13 cellular contexts compared by ENCODE assay signal in genomic region chr1:24767351-24767750, GRCh38.
"Had no signal": no experiment of that assay in that cellular context is flagged by ENCODE, and none has a peak within 500 bp of the region (broad histone marks: within the 10 kb centered on the region; RNA-seq: fewer than 3 reads in every experiment).

No MANE protein-coding gene starts in this region.

- H3K9me3 Mint-ChIP-seq: activated naive CD4-positive, alpha-beta T cell treated with anti-CD3 and anti-CD28 coated beads for 36 hours; central memory CD8-positive, alpha-beta T cell; dendritic cell treated with granulocyte-macrophage colony-stimulating factor and Interleukin-4, amounts not matched to agents 40 ng/mL and 50 ng/mL, for 4 days; immature natural killer cell; memory B cell; natural killer cell; stimulated activated naive CD8-positive, alpha-beta T cell treated with anti-CD3 and anti-CD28 coated beads, Interleukin-15, amount 100 ng/mL, for 72 hours had no signal

- H3K9me3 ChIP-seq: testis had no signal

- H3K4me3 ChIP-seq: testis had no signal

- H3K27ac ChIP-seq: testis had no signal

- H3K4me1 Mint-ChIP-seq: central memory CD8-positive, alpha-beta T cell; immature natural killer cell; natural killer cell had no signal

- H3K27me3 Mint-ChIP-seq: central memory CD8-positive, alpha-beta T cell; dendritic cell treated with granulocyte-macrophage colony-stimulating factor and Interleukin-4, amounts not matched to agents 40 ng/mL and 50 ng/mL, for 4 days; memory B cell; stimulated activated naive CD8-positive, alpha-beta T cell treated with anti-CD3 and anti-CD28 coated beads, Interleukin-15, amount 100 ng/mL, for 72 hours had no signal

- H3K27ac Mint-ChIP-seq: activated naive CD4-positive, alpha-beta T cell treated with anti-CD3 and anti-CD28 coated beads for 36 hours; dendritic cell treated with granulocyte-macrophage colony-stimulating factor and Interleukin-4, amounts not matched to agents 40 ng/mL and 50 ng/mL, for 4 days; immature natural killer cell; memory B cell; natural killer cell had no signal

- FAIRE-seq: urothelium cell line had no signal

- DNase-seq: activated CD4-positive, alpha-beta T cell treated with anti-CD3 and anti-CD28 coated beads for 48 hours; activated naive CD4-positive, alpha-beta T cell treated with anti-CD3 and anti-CD28 coated beads for 36 hours; immature natural killer cell; left colon; natural killer cell; nucleus accumbens; stimulated activated CD4-positive, alpha-beta T cell treated with anti-CD3 and anti-CD28 coated beads, Interleukin-4, amount 100 ng/mL, for 24 hours; stimulated activated naive CD8-positive, alpha-beta T cell treated with anti-CD3 and anti-CD28 coated beads, Interleukin-15, amount 100 ng/mL, for 72 hours; testis had no signal

- H3K36me3 Mint-ChIP-seq: immature natural killer cell, memory B cell, natural killer cell had no signal

- H3K4me3 Mint-ChIP-seq: activated naive CD4-positive, alpha-beta T cell treated with anti-CD3 and anti-CD28 coated beads for 36 hours; central memory CD8-positive, alpha-beta T cell; dendritic cell treated with granulocyte-macrophage colony-stimulating factor and Interleukin-4, amounts not matched to agents 40 ng/mL and 50 ng/mL, for 4 days; immature natural killer cell; memory B cell; natural killer cell; stimulated activated naive CD8-positive, alpha-beta T cell treated with anti-CD3 and anti-CD28 coated beads, Interleukin-15, amount 100 ng/mL, for 72 hours had no signal

- H3K27me3 ChIP-seq: testis had no signal
